1 cellular context compared by ENCODE assay signal in genomic region chr4:28436191-28437080, GRCh38.
TF ChIP-seq lines count a peak whose summit lies in the region.

No MANE protein-coding gene starts in this region.

TF ChIP-seq in GM23338, 12 proteins besides CTCF, POLR2A, EP300 and RAD21 (continued from another document):
- TF ChIP-seq JUNB (IDR thresholded peaks at IDR 0.05; ENCODE audit: unreplicated experiment) = no peak
- no peak for TF ChIP-seq ZNF462 (CRISPR knock-in tag; IDR thresholded peaks at IDR 0.05)
- no peak for TF ChIP-seq ETS1 (IDR thresholded peaks at IDR 0.05)
- TF ChIP-seq STAT1 (IDR thresholded peaks at IDR 0.05; ENCODE audit: unreplicated experiment) = no peak
- no peak for TF ChIP-seq NANOG (IDR thresholded peaks at IDR 0.05; ENCODE audit: borderline replicate concordance)
- no peak for TF ChIP-seq EZH2 (IDR thresholded peaks at IDR 0.05; ENCODE audit: low read depth, unreplicated experiment)
